Comparison of ENCODE assay signal across 8 cellular contexts in the genomic region with DNA sequence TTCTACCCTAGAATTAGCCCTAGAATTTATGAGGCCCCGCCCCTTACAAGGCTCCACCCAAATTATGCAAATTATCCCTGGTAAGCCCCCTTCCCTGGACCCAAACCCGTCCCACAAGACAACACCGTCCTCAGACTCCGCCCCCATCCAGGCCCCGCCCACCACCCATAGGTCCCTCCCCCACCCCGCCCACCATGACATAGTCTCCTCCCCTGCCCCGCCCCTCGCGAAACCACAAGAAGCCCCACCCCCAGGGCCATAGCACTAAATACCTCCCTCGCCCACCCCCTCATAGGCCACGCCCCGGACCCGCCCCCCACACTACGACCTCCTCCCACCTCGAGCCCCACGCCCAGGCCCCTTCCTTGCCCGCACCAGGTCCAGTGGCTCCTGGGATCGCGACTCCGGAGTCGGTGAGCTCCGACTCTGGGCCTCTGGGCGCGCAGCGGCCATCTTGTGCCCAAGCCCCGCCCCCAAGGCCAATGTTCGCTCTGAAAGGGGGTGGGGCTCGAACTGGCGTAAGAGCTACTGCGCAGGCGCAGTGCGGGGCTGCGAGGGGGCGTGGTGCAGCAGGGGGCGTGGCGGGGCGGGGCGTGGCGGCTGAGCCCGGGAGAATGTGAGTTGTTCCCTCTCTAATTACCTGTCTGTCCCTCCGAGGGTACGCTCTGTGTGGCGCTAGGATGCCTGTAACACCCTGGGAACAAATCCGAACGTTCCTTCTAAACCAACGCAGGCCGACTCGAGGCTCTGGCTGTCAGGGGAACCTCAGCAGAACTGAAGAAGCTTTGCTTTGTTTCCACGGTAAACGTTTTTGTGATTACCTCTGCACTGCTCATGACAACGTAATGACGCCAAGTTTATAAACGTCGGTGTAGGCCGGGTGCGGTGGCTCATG. TPM values are rescaled to one million over a fixed set of nuclear protein-coding genes. Genes with fewer than 3 reads are reported as not detected.
DNase-seq lines count a peak whose midpoint lies in the region; ATAC-seq and TF ChIP-seq lines count a peak whose summit lies in the region.

A gene with protein sequence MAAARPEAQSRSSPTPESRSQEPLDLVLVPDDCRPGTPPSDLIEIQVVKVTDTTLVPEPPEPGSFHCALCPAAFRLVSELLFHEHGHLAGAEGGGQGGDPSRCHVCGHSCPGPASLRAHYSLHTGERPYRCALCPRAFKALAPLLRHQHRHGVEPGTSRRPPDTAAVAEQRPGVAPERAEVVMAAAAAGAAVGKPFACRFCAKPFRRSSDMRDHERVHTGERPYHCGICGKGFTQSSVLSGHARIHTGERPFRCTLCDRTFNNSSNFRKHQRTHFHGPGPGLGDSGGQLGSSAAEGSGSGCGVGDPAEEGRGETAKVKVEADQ (minus strand): TSS at position 458 of the 895 bp plus-strand sequence. CDS start 5 bp downstream, at position 453.

- peak within 1 kb of the TSS; percentile 72 for H3K27ac ChIP-seq in CD8-positive, alpha-beta T cell (ENCODE audit: low read depth, low read length)
- H3K27ac ChIP-seq in SK-N-SH (ENCODE audit: low read depth in 2 of 2, low read length in 1 of 2) = peak within 1 kb of the TSS; percentile 87 to 90

- WGBS in SK-N-SH (ENCODE audit: low lambda C conversion rate) = under 1% methylated on average over 32 of the region's 56 CpGs

- no peak for TF ChIP-seq EP300 in SK-N-SH (IDR thresholded peaks at IDR 0.05; ENCODE audit: borderline replicate concordance in 1 of 2, low read depth in 1 of 2, low read length in 1 of 2)

- CTCF ChIA-PET in CD8-positive, alpha-beta T cell (lab: Charles Lee) = interaction anchor here (0.6 to 5.1 kb wide), 7 partner anchors 9 to 185 kb away, joined by 3 to 29 read pairs (median 4); a partner anchor contains a TSS
- CTCF ChIA-PET in SK-N-SH (lab: Yijun Ruan, JAX) = interaction anchor here (1.0 to 4.7 kb wide), 8 partner anchors 9 to 120 kb away, joined by 3 to 30 read pairs (median 5); a partner anchor contains a TSS

- peak within 1 kb of the TSS; percentile 88 for H3K4me3 ChIP-seq in CD8-positive, alpha-beta T cell (ENCODE audit: low read depth, low read length)
- H3K4me3 ChIP-seq in SK-N-SH (ENCODE audit: low read depth in 2 of 2, low read length in 1 of 2) = peak within 1 kb of the TSS; percentile 52 to 74

- TF ChIP-seq CTCF in CD8-positive, alpha-beta T cell (IDR thresholded peaks at IDR 0.05) = no peak
- no peak for TF ChIP-seq CTCF in SK-N-SH (IDR thresholded peaks at IDR 0.05)
- no peak for TF ChIP-seq CTCF in omental fat pad (IDR thresholded peaks at IDR 0.05)

- H3K79me2 ChIP-seq in SK-N-SH (ENCODE audit: insufficient read depth) = peaks cover 11% of the 10 kb centered on the region; the same call in 1 of the 2 replicates

- H4K20me1 ChIP-seq in SK-N-SH (ENCODE audit: insufficient read depth) = no peaks in the 10 kb centered on the region

- H3F3A ChIP-seq in SK-N-SH (replicated peaks; ENCODE audit: insufficient read depth) = peaks cover 8% of the 10 kb centered on the region

- peak within 1 kb of the TSS; percentile 86 for H3K4me2 ChIP-seq in SK-N-SH

- peak within 1 kb of the TSS; percentile 98 for H3K27ac Mint-ChIP-seq in CD8-positive, alpha-beta T cell
- H3K27ac Mint-ChIP-seq in activated naive CD4-positive, alpha-beta T cell treated with anti-CD3 and anti-CD28 coated beads, Interleukin-2, amount 50 U/mL, for 72 hours = peak within 1 kb of the TSS; percentile 91 to 98

- ATAC-seq in CD8-positive, alpha-beta T cell = peak; percentile 76
- peak; percentile 49 for ATAC-seq in GM21737 (IDR thresholded peaks at IDR 0.05; ENCODE audit: unreplicated experiment)
- peak; percentile 50 to 74 for ATAC-seq in activated naive CD4-positive, alpha-beta T cell treated with anti-CD3 and anti-CD28 coated beads, Interleukin-2, amount 50 U/mL, for 72 hours
- ATAC-seq in omental fat pad (ENCODE audit: low FRiP score) = peak; percentile 85

- no peaks in the 10 kb centered on the region for H3K9me3 Mint-ChIP-seq in CD8-positive, alpha-beta T cell
- peaks cover 0 to 4% of the 10 kb centered on the region in 2 donors for H3K9me3 Mint-ChIP-seq in activated naive CD4-positive, alpha-beta T cell treated with anti-CD3 and anti-CD28 coated beads, Interleukin-2, amount 50 U/mL, for 72 hours

- peak within 1 kb of the TSS; percentile 90 for H2AFZ ChIP-seq in SK-N-SH (ENCODE audit: low read depth)

- peaks cover 50% of the 10 kb centered on the region for H3K4me1 ChIP-seq in CD8-positive, alpha-beta T cell (ENCODE audit: insufficient read depth, low read length)
- peaks cover 0 to 2% of the 10 kb centered on the region in 2 experiments; a peak in 1 of 4 replicates for H3K4me1 ChIP-seq in SK-N-SH (ENCODE audit: control insufficient read depth in 1 of 2, insufficient read depth in 2 of 2, low read depth in 1 of 2, low read length in 1 of 2)

- H3K9me3 ChIP-seq in CD8-positive, alpha-beta T cell (ENCODE audit: low read length) = no peaks in the 10 kb centered on the region
- no peaks in the 10 kb centered on the region for H3K9me3 ChIP-seq in SK-N-SH

- no peak for TF ChIP-seq RAD21 in SK-N-SH (IDR thresholded peaks at IDR 0.05; ENCODE audit: low read length)

- no peaks in the 10 kb centered on the region for H3K27me3 Mint-ChIP-seq in CD8-positive, alpha-beta T cell (ENCODE audit: low read depth)

- intact Hi-C loops in CD8-positive, alpha-beta T cell (cut with DNase I, micrococcal nuclease) = loop anchor here (1.0 to 5.0 kb wide), 8 partner anchors 8 to 445 kb away; a partner anchor contains a TSS

- no peaks in the 10 kb centered on the region for H3K36me3 ChIP-seq in CD8-positive, alpha-beta T cell (ENCODE audit: insufficient read depth, low read length)
- peaks cover 0 to 3% of the 10 kb centered on the region in 2 experiments for H3K36me3 ChIP-seq in SK-N-SH (replicated peaks in 1 of 2; ENCODE audit: control insufficient read depth in 1 of 2, insufficient read depth in 2 of 2, low read length in 1 of 2)

- H3K4me1 Mint-ChIP-seq in CD8-positive, alpha-beta T cell (ENCODE audit: low read depth) = peaks cover 56% of the 10 kb centered on the region

- H3K4me3 Mint-ChIP-seq in CD8-positive, alpha-beta T cell = peak within 1 kb of the TSS; percentile 91

- POLR2A ChIA-PET in CD8-positive, alpha-beta T cell (lab: Charles Lee) = interaction anchor here (0.7 to 2.7 kb wide), 12 partner anchors 9 to 148 kb away, joined by 3 to 17 read pairs (median 6); a partner anchor contains a TSS
- POLR2A ChIA-PET in SK-N-SH (lab: Yijun Ruan, JAX) = interaction anchor here (0.6 to 1.6 kb wide), 10 partner anchors 13 to 371 kb away, joined by 3 to 7 read pairs (median 4); a partner anchor contains a TSS

- no peaks in the 10 kb centered on the region for H3K27me3 ChIP-seq in CD8-positive, alpha-beta T cell (ENCODE audit: insufficient read depth, low read length)
- no peaks in the 10 kb centered on the region for H3K27me3 ChIP-seq in SK-N-SH (ENCODE audit: insufficient read depth)

- peak; percentile 87 to 97 (median 93) for DNase-seq in CD8-positive, alpha-beta T cell
- peak; percentile 89 for DNase-seq in NCI-H1092 treated with DMSO at 0.1 percent for 48 hours (lab: John Stamatoyannopoulos, UW)
- DNase-seq in SK-N-SH = peak; percentile 97
- DNase-seq in activated naive CD4-positive, alpha-beta T cell treated with anti-CD3 and anti-CD28 coated beads, Interleukin-2, amount 50 U/mL, for 72 hours (ENCODE audit: low spot score in 2 of 2) = peak; percentile 91 to 94
- DNase-seq in glomerular visceral epithelial cell (ENCODE audit: extremely low spot score) = peak; percentile 96
- DNase-seq in omental fat pad (ENCODE audit: low spot score) = peak; percentile 93
- DNase-seq in superior temporal gyrus (ENCODE audit: extremely low spot score) = peak; percentile 88

- H3K9me2 ChIP-seq in SK-N-SH = no peaks in the 10 kb centered on the region

- peak within 1 kb of the TSS; percentile 84 for H3K9ac ChIP-seq in SK-N-SH

- no peaks in the 10 kb centered on the region for H3K36me3 Mint-ChIP-seq in CD8-positive, alpha-beta T cell
- H3K36me3 Mint-ChIP-seq in activated naive CD4-positive, alpha-beta T cell treated with anti-CD3 and anti-CD28 coated beads, Interleukin-2, amount 50 U/mL, for 72 hours = no peaks in the 10 kb centered on the region

TF ChIP-seq in SK-N-SH, 30 proteins besides CTCF, POLR2A, EP300 and RAD21 (continues in another document):
- TF ChIP-seq TAF1 (IDR thresholded peaks at IDR 0.05; ENCODE audit: borderline replicate concordance, low read depth, low read length) (peak; percentile 99), GABPA (IDR thresholded peaks at IDR 0.05; ENCODE audit: low read depth) (no peak), NRF1 (IDR thresholded peaks at IDR 0.05; ENCODE audit: low read depth, low read length) (peak; percentile 74), ELF1 (IDR thresholded peaks at IDR 0.05) (no peak), SIN3A (IDR thresholded peaks at IDR 0.05; ENCODE audit: borderline replicate concordance, low read depth, low read length) (peak; percentile 52; the same call in 1 of the 2 replicates), YY1 (IDR thresholded peaks at IDR 0.05; ENCODE audit: low read depth) (peak; percentile 94), POLR2AphosphoS5 (IDR thresholded peaks at IDR 0.05; ENCODE audit: low read depth, low read length) (peak; percentile 84), MXI1 (IDR thresholded peaks at IDR 0.05; ENCODE audit: low read depth, low read length) (no peak)
- TF ChIP-seq, protein P1, sequence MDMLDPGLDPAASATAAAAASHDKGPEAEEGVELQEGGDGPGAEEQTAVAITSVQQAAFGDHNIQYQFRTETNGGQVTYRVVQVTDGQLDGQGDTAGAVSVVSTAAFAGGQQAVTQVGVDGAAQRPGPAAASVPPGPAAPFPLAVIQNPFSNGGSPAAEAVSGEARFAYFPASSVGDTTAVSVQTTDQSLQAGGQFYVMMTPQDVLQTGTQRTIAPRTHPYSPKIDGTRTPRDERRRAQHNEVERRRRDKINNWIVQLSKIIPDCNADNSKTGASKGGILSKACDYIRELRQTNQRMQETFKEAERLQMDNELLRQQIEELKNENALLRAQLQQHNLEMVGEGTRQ (IDR thresholded peaks at IDR 0.05; ENCODE audit: borderline replicate concordance, low read depth, low read length) = no peak
- TF ChIP-seq, protein P2, sequence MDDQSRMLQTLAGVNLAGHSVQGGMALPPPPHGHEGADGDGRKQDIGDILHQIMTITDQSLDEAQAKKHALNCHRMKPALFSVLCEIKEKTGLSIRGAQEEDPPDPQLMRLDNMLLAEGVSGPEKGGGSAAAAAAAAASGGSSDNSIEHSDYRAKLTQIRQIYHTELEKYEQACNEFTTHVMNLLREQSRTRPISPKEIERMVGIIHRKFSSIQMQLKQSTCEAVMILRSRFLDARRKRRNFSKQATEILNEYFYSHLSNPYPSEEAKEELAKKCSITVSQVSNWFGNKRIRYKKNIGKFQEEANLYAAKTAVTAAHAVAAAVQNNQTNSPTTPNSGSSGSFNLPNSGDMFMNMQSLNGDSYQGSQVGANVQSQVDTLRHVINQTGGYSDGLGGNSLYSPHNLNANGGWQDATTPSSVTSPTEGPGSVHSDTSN (IDR thresholded peaks at IDR 0.05) = 0 out of 2 replicates have a peak, but pooled peaks have one; percentile 3

RNA-seq across cellular contexts. Expression of the gene that starts here (rescaled TPM):
- 10 to 100 TPM; 11.7 to 12.2 TPM for total RNA-seq in CD8-positive, alpha-beta T cell
- 5.0 and 5.5 TPM in 2 replicates for polyA plus RNA-seq in SK-N-SH (2012; rRNA removed)
- 2.4 and 3.3 TPM in 2 replicates for polyA plus RNA-seq in SK-N-SH (2012; cell fraction: cytosol; rRNA removed)
- 17.9 and 20.4 TPM in 2 replicates for polyA plus RNA-seq in SK-N-SH (2012; cell fraction: nucleus; rRNA removed)
- total RNA-seq in activated naive CD4-positive, alpha-beta T cell treated with anti-CD3 and anti-CD28 coated beads, Interleukin-2, amount 50 U/mL, for 72 hours = 1 to 10 TPM; 3.6 to 3.9 TPM
- total RNA-seq in omental fat pad = 1 to 10 TPM; 2.5 to 3.8 (median 3.2) TPM

Comparison
In these comparisons a context has a peak if more than half of its experiments do, and no peak if none do; other contexts are left out.
1. Peak in every context shown above with its lines: DNase-seq, ATAC-seq, H3K4me3 ChIP-seq and H3K27ac ChIP-seq.